In genomic region chr14:21024668-21025373, GRCh38 we compare ENCODE assay signal across 8 cellular contexts. TPM values are rescaled to one million over a fixed set of nuclear protein-coding genes. Genes with fewer than 3 reads are reported as not detected.
DNase-seq lines count a peak whose midpoint lies in the region; ATAC-seq, FAIRE-seq and TF ChIP-seq lines count a peak whose summit lies in the region.

Gene NDRG2 (minus strand): TSS chr14:21025061. CDS start chr14:21023315, 1,746 bp downstream.

- peak within 1 kb of the TSS; percentile 68 for H3K4me3 ChIP-seq in small intestine (ENCODE audit: low read depth in 1 of 2, low read length in 2 of 2)

- H3K9me3 ChIP-seq in small intestine (ENCODE audit: control insufficient read depth, low read depth): no peaks in the 10 kb centered on the region

- no peaks in the 10 kb centered on the region for H3K9me3 Mint-ChIP-seq in brain

- DNase-seq in D341Med (ENCODE audit: low spot score) (peak; percentile 82), KBM-7 (peak; percentile 62), iPS-NIHi11 (ENCODE audit: low spot score) (peak; percentile 98), small intestine (peak; percentile 75), AML-193 (lab: John Stamatoyannopoulos, UW) (no peak)

- H3K27me3 ChIP-seq in small intestine (ENCODE audit: control insufficient read depth in 2 of 2, insufficient read depth in 2 of 2, low read length in 2 of 2): no peaks in the 10 kb centered on the region

- H3K4me1 Mint-ChIP-seq in brain: peaks cover 38% of the 10 kb centered on the region

- no peak for ATAC-seq in GM19397 (IDR thresholded peaks at IDR 0.05; ENCODE audit: unreplicated experiment)

- H3K27ac ChIP-seq in VCaP: peak within 1 kb of the TSS; percentile 70; the same call in 1 of the 2 replicates
- peak within 1 kb of the TSS; percentile 54 to 89 for H3K27ac ChIP-seq in small intestine (ENCODE audit: low read depth in 1 of 2, low read length in 1 of 2)

- in situ Hi-C loops in KBM-7 (cut with MboI; ENCODE audit: low pct_unique_long_range_greater_than_20kb, low sequenced_read_pairs): no loop called here

- H3K36me3 ChIP-seq in small intestine (ENCODE audit: control insufficient read depth in 2 of 2, insufficient read depth in 2 of 2, low read length in 2 of 2): peaks cover 0 to 2% of the 10 kb centered on the region in 2 donors

- peaks cover 0 to 2% of the 10 kb centered on the region in 2 donors for H3K4me1 ChIP-seq in small intestine (ENCODE audit: control insufficient read depth in 2 of 2, insufficient read depth in 1 of 2, low read depth in 1 of 2, low read length in 1 of 2)

- H3K4me3 Mint-ChIP-seq in brain: peak within 1 kb of the TSS; percentile 82 to 96 (median 93)

- H3K27me3 Mint-ChIP-seq in brain: peaks cover 14% of the 10 kb centered on the region

- FAIRE-seq in small intestine (lab: Jason Lieb, UNC): no peak

- peak within 1 kb of the TSS; percentile 87 to 96 (median 95) for H3K27ac Mint-ChIP-seq in brain

- peaks cover 9% of the 10 kb centered on the region for H3K36me3 Mint-ChIP-seq in brain

- WGBS in small intestine, 3 donors: 0 to 1% (median 0%) methylated on average over 51 to 68 of the region's 68 CpGs

- TF ChIP-seq CTCF in VCaP (conservative IDR thresholded peaks at IDR 0.05) (no peak), brain (conservative IDR thresholded peaks at IDR 0.05) (no peak)

RNA-seq across cellular contexts. Expression of gene NDRG2, which starts in this region (rescaled TPM):
- 870 TPM for polyA plus RNA-seq in brain (ENCODE audit: insufficient read depth, low read depth, low replicate concordance)
- polyA plus RNA-seq in small intestine: 100 to 1,000 TPM in 1 of 3 donors, 10 to 100 TPM in 2; 44.5 to 129 (median 88.1) TPM

Comparison
In these comparisons a context has a peak if more than half of its experiments do, and no peak if none do; other contexts are left out.
1. DNase-seq: peak in D341Med (single experiment), KBM-7 (single experiment), iPS-NIHi11 (single experiment) and small intestine (single experiment); none in AML-193 (0 of 2).